Comparison of ENCODE assay signal across 28 cellular contexts in the genomic region with DNA sequence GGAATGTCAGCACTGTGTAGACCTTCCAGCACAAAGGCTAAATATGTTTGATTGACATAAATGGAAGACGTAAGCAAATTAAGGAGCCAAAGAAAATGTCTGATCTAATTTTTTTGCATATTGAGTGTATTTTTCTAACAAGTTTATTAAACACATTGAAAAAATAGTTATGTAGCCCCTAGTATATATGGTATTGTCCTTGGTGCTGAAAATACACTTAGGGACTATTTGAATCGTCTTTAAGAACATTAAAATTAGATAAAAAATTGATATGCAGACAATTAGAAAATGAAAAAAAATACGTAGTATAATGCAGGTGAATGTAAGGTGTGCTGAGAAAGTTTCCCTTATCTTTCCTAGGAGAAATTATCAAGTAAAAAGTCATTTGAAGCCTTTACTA.
"Had no signal": no experiment of that assay in that cellular context is flagged by ENCODE, and none has a peak within 500 bp of the region (broad histone marks: within the 10 kb centered on the region; RNA-seq: fewer than 3 reads in every experiment).

No MANE protein-coding gene starts in this region.

- H3K36me3 ChIP-seq: ascending aorta, brain microvascular endothelial cell, esophagus muscularis mucosa, gastrocnemius medialis, heart right ventricle, WERI-Rb-1 had no signal

- FAIRE-seq: bronchial epithelial cell had no signal

- H3K27ac ChIP-seq: ascending aorta, brain microvascular endothelial cell, coronary artery, esophagus muscularis mucosa, foreskin keratinocyte, gastrocnemius medialis, heart right ventricle, hepatocyte, WERI-Rb-1 had no signal

- H2AFZ ChIP-seq: hepatocyte had no signal

- H3K4me3 ChIP-seq: ascending aorta, coronary artery, esophagus muscularis mucosa, gastrocnemius medialis, heart right ventricle, hepatocyte had no signal

- DNase-seq: activated B cell treated with CpG ODN at 0.5 μM for 24 hours; activated CD4-positive, alpha-beta memory T cell treated with anti-CD3 and anti-CD28 coated beads for 36 hours; activated CD4-positive, alpha-beta T cell treated with anti-CD3 and anti-CD28 coated beads for 48 hours; activated CD8-positive, alpha-beta memory T cell treated with anti-CD3 and anti-CD28 coated beads, Interleukin-2, amount 10 ng/mL, durations not matched to agents 7 days and 5 days; activated CD8-positive, alpha-beta memory T cell treated with anti-CD3 and anti-CD28 coated beads, Interleukin-2, amount 50 U/mL, for 4 hours; activated CD8-positive, alpha-beta T cell treated with anti-CD3 and anti-CD28 coated beads, Interleukin-2, amount 10 ng/mL, durations not matched to agents 7 days and 5 days; activated effector memory CD4-positive, alpha-beta T cell treated with anti-CD3 and anti-CD28 coated beads, Interleukin-2, amount 50 U/mL, for 16 hours; activated naive CD4-positive, alpha-beta T cell treated with anti-CD3 and anti-CD28 coated beads for 36 hours; activated naive CD8-positive, alpha-beta T cell treated with anti-CD3 and anti-CD28 coated beads for 36 hours; activated naive CD8-positive, alpha-beta T cell treated with anti-CD3 and anti-CD28 coated beads, Interleukin-2, amount 50 U/mL, for 24 hours; activated T-cell treated with anti-CD3 and anti-CD28 coated beads, Interleukin-2, amount 50 U/mL, for 1 hour; activated T-cell treated with anti-CD3 and anti-CD28 coated beads, Interleukin-2, amount 50 U/mL, for 48 hours; brain microvascular endothelial cell; effector CD4-positive, alpha-beta T cell; effector memory CD8-positive, alpha-beta T cell; erythroblast; foreskin keratinocyte; gastrocnemius medialis; heart right ventricle; T-helper 17 cell; T1000; WERI-Rb-1 had no signal

- H3K4me1 ChIP-seq: ascending aorta, esophagus muscularis mucosa, foreskin keratinocyte, heart right ventricle had no signal

- H3K27me3 ChIP-seq: ascending aorta, brain microvascular endothelial cell, esophagus muscularis mucosa, foreskin keratinocyte, gastrocnemius medialis, heart right ventricle had no signal

- H3K9me3 ChIP-seq: ascending aorta, esophagus muscularis mucosa, gastrocnemius medialis had no signal

- ATAC-seq: activated CD4-positive, CD25-positive, alpha-beta regulatory T cell treated with anti-CD3 and anti-CD28 coated beads, Interleukin-2, amount 50 U/mL, for 24 hours; activated CD8-positive, alpha-beta memory T cell treated with anti-CD3 and anti-CD28 coated beads, Interleukin-2, amount 10 ng/mL, durations not matched to agents 7 days and 5 days; activated CD8-positive, alpha-beta T cell treated with anti-CD3 and anti-CD28 coated beads, Interleukin-2, amount 10 ng/mL, durations not matched to agents 7 days and 5 days; activated naive CD8-positive, alpha-beta T cell treated with anti-CD3 and anti-CD28 coated beads, Interleukin-2, amount 50 U/mL, for 24 hours; effector memory CD8-positive, alpha-beta T cell; foreskin keratinocyte; gastrocnemius medialis; heart right ventricle; T-helper 17 cell had no signal

- H3K79me2 ChIP-seq: hepatocyte had no signal

- H3K4me2 ChIP-seq: hepatocyte had no signal
